Comparison of ENCODE assay signal across 14 cellular contexts in genomic region chr22:40076702-40077645, GRCh38.
DNase-seq lines count a peak whose midpoint lies in the region; ATAC-seq and TF ChIP-seq lines count a peak whose summit lies in the region.
"Had no signal": no experiment of that assay in that cellular context is flagged by ENCODE, and none has a peak within 500 bp of the region (broad histone marks: within the 10 kb centered on the region; RNA-seq: fewer than 3 reads in every experiment).

No MANE protein-coding gene starts in this region.

- DNase-seq in CD14-positive monocyte (ENCODE audit: low spot score) (no peak), HFFc6 (peak; percentile 4), left lung (no peak), NCI-H526 (lab: John Stamatoyannopoulos, UW) (no peak), left ventricle myocardium inferior (no peak)
- no peak for DNase-seq in activated T-helper 2 cell treated with anti-CD3 and anti-CD28 coated beads, Interferon-gamma antibody, Interleukin-2, Interleukin-4, amounts not matched to agents 10 μg/mL and 5 μg/mL and 100 μg/mL, durations not matched to agents 14 hours and 24 hours and 36 hours (ENCODE audit: low spot score)
- no peak for DNase-seq in activated CD4-positive, alpha-beta T cell treated with anti-CD3 and anti-CD28 coated beads, Interleukin-2, amount 50 U/mL, for 4 hours
- DNase-seq: heart left ventricle; NCI-H226; SK-N-SH; small intestine; stimulated activated CD8-positive, alpha-beta memory T cell treated with anti-CD3 and anti-CD28 coated beads, Interleukin-4, amount 100 ng/mL, for 48 hours had no signal

- peak overlapping the region; percentile 63 to 91 (median 82) for H3K27ac Mint-ChIP-seq in CD14-positive monocyte
- no peak overlapping the region; the same call in 1 of the 2 replicates for H3K27ac Mint-ChIP-seq in HFFc6
- peak overlapping the region; percentile 11 for H3K27ac Mint-ChIP-seq in activated T-helper 2 cell treated with anti-CD3 and anti-CD28 coated beads, Interferon-gamma antibody, Interleukin-2, Interleukin-4, amounts not matched to agents 10 μg/mL and 5 μg/mL and 100 μg/mL, durations not matched to agents 14 hours and 24 hours and 36 hours

- H3K4me3 ChIP-seq in left lung (no peak overlapping the region), left ventricle myocardium inferior (no peak overlapping the region)
- H3K4me3 ChIP-seq: coronary artery, heart left ventricle had no signal

- H3K4me1 ChIP-seq in left lung (peaks cover 0 to 18% of the 10 kb centered on the region in 2 donors), left ventricle myocardium inferior (peaks cover 47% of the 10 kb centered on the region)

- no peaks in the 10 kb centered on the region for H3K36me3 ChIP-seq in left lung
- H3K36me3 ChIP-seq in left ventricle myocardium inferior = no peaks in the 10 kb centered on the region
- H3K36me3 ChIP-seq: heart left ventricle had no signal

- intact Hi-C loops in CD14-positive monocyte (cut with micrococcal nuclease) (no loop called here), left lung (cut with DNase I) (no loop called here), left ventricle myocardium inferior (cut with micrococcal nuclease) (no loop called here)
- intact Hi-C loops in activated T-helper 2 cell treated with anti-CD3 and anti-CD28 coated beads, Interferon-gamma antibody, Interleukin-2, Interleukin-4, amounts not matched to agents 10 μg/mL and 5 μg/mL and 100 μg/mL, durations not matched to agents 14 hours and 24 hours and 36 hours (cut with micrococcal nuclease) = no loop called here

- H3K27ac ChIP-seq in left lung (no peak overlapping the region), left ventricle myocardium inferior (replicated peaks) (no peak overlapping the region)
- H3K27ac ChIP-seq: coronary artery, heart left ventricle had no signal

- TF ChIP-seq CTCF in CD14-positive monocyte (IDR thresholded peaks at IDR 0.05) (no peak), HFFc6 (IDR thresholded peaks at IDR 0.05) (no peak), left lung (IDR thresholded peaks at IDR 0.05) (no peak), left ventricle myocardium inferior (IDR thresholded peaks at IDR 0.05; ENCODE audit: borderline replicate concordance) (no peak)

- ATAC-seq in left lung = peak; percentile 34
- no peak for ATAC-seq in GM21528 (IDR thresholded peaks at IDR 0.05; ENCODE audit: low FRiP score, unreplicated experiment)

- no peaks in the 10 kb centered on the region for H3K27me3 ChIP-seq in left lung
- H3K27me3 ChIP-seq in left ventricle myocardium inferior (ENCODE audit: low read depth) = no peaks in the 10 kb centered on the region
- H3K27me3 ChIP-seq: heart left ventricle had no signal

- H3K4me1 Mint-ChIP-seq in CD14-positive monocyte (peaks cover 31% of the 10 kb centered on the region), HFFc6 (ENCODE audit: low read depth) (peaks cover 14% of the 10 kb centered on the region)
- H3K4me1 Mint-ChIP-seq in activated T-helper 2 cell treated with anti-CD3 and anti-CD28 coated beads, Interferon-gamma antibody, Interleukin-2, Interleukin-4, amounts not matched to agents 10 μg/mL and 5 μg/mL and 100 μg/mL, durations not matched to agents 14 hours and 24 hours and 36 hours (ENCODE audit: low read depth) = peaks cover 25% of the 10 kb centered on the region

- H3K4me3 Mint-ChIP-seq in CD14-positive monocyte (peak overlapping the region; percentile 51 to 89), HFFc6 (no peak overlapping the region)
- H3K4me3 Mint-ChIP-seq in activated T-helper 2 cell treated with anti-CD3 and anti-CD28 coated beads, Interferon-gamma antibody, Interleukin-2, Interleukin-4, amounts not matched to agents 10 μg/mL and 5 μg/mL and 100 μg/mL, durations not matched to agents 14 hours and 24 hours and 36 hours (ENCODE audit: low read depth) = no peak overlapping the region

- H3K27me3 Mint-ChIP-seq in CD14-positive monocyte (ENCODE audit: low read depth in 3 of 3) (peaks cover 0 to 2% (median 0%) of the 10 kb centered on the region in 3 donors), HFFc6 (ENCODE audit: insufficient read depth) (no peaks in the 10 kb centered on the region)
- no peaks in the 10 kb centered on the region for H3K27me3 Mint-ChIP-seq in activated T-helper 2 cell treated with anti-CD3 and anti-CD28 coated beads, Interferon-gamma antibody, Interleukin-2, Interleukin-4, amounts not matched to agents 10 μg/mL and 5 μg/mL and 100 μg/mL, durations not matched to agents 14 hours and 24 hours and 36 hours (ENCODE audit: low read depth)

- H3K36me3 Mint-ChIP-seq in CD14-positive monocyte = no peaks in the 10 kb centered on the region
- H3K36me3 Mint-ChIP-seq in HFFc6 (ENCODE audit: low read depth) = no peaks in the 10 kb centered on the region
- H3K36me3 Mint-ChIP-seq in activated T-helper 2 cell treated with anti-CD3 and anti-CD28 coated beads, Interferon-gamma antibody, Interleukin-2, Interleukin-4, amounts not matched to agents 10 μg/mL and 5 μg/mL and 100 μg/mL, durations not matched to agents 14 hours and 24 hours and 36 hours (ENCODE audit: low read depth) = peaks cover 2% of the 10 kb centered on the region

- no peaks in the 10 kb centered on the region for H3K9me3 ChIP-seq in left lung
- no peaks in the 10 kb centered on the region for H3K9me3 ChIP-seq in left ventricle myocardium inferior (replicated peaks)
- H3K9me3 ChIP-seq: heart left ventricle, SK-N-SH had no signal

- H3K9me3 Mint-ChIP-seq in CD14-positive monocyte (peaks cover 0 to 2% (median 0%) of the 10 kb centered on the region in 7 donors), HFFc6 (no peaks in the 10 kb centered on the region)
- no peaks in the 10 kb centered on the region for H3K9me3 Mint-ChIP-seq in activated T-helper 2 cell treated with anti-CD3 and anti-CD28 coated beads, Interferon-gamma antibody, Interleukin-2, Interleukin-4, amounts not matched to agents 10 μg/mL and 5 μg/mL and 100 μg/mL, durations not matched to agents 14 hours and 24 hours and 36 hours

Comparison
In these comparisons a context has a peak if more than half of its experiments do, and no peak if none do; other contexts are left out.
1. H3K4me3 Mint-ChIP-seq: peak in CD14-positive monocyte (2 of 2); none in HFFc6 (single experiment) and activated T-helper 2 cell treated with anti-CD3 and anti-CD28 coated beads, Interferon-gamma antibody, Interleukin-2, Interleukin-4, amounts not matched to agents 10 μg/mL and 5 μg/mL and 100 μg/mL, durations not matched to agents 14 hours and 24 hours and 36 hours (single experiment).